ENCODE assay signal across 17 cellular contexts in genomic region chr13:25148005-25148798, GRCh38. TPM values are rescaled to one million over a fixed set of nuclear protein-coding genes. Genes with fewer than 3 reads are reported as not detected.
A peak's percentile ranks its signal among the peaks of the same experiment; 100 is the strongest.
DNase-seq lines count a peak whose midpoint lies in the region; ATAC-seq and TF ChIP-seq lines count a peak whose summit lies in the region.
"Had no signal": no experiment of that assay in that cellular context is flagged by ENCODE, and none has a peak within 500 bp of the region (broad histone marks: within the 10 kb centered on the region; RNA-seq: fewer than 3 reads in every experiment).

No MANE protein-coding gene starts in this region.

- intact Hi-C loops in prostate gland (cut with DNase I), result no loop called here

- peaks cover 4% of the 10 kb centered on the region for H3K36me3 Mint-ChIP-seq in brain

- peaks cover 0 to 4% (median 3%) of the 10 kb centered on the region in 5 experiments for H3K9me3 Mint-ChIP-seq in brain

- H3K9me3 ChIP-seq in prostate gland, result no peaks in the 10 kb centered on the region
- H3K9me3 ChIP-seq: ascending aorta, Peyer's patch, right atrium auricular region, tibial artery had no signal

- H3K27ac Mint-ChIP-seq in brain, result peak overlapping the region in 3 of 5 experiments; percentile 14 to 94 (median 88)
- H3K27ac Mint-ChIP-seq: neural progenitor cell had no signal

- no peak overlapping the region for H3K4me3 ChIP-seq in prostate gland
- H3K4me3 ChIP-seq: ascending aorta, neural progenitor cell, Peyer's patch, right atrium auricular region, tibial artery had no signal

- no peaks in the 10 kb centered on the region for H3K36me3 ChIP-seq in prostate gland
- H3K36me3 ChIP-seq: ascending aorta, neural progenitor cell, Peyer's patch, right atrium auricular region, tibial artery had no signal

- no peak for TF ChIP-seq CTCF in brain (conservative IDR thresholded peaks at IDR 0.05)
- no peak for TF ChIP-seq CTCF in prostate gland (IDR thresholded peaks at IDR 0.05)

- H3K4me1 Mint-ChIP-seq in brain, result peaks cover 49% of the 10 kb centered on the region

- no peak overlapping the region for H3K27ac ChIP-seq in prostate gland
- H3K27ac ChIP-seq: ascending aorta, neural progenitor cell, Peyer's patch, right atrium auricular region, tibial artery had no signal

- no peak overlapping the region for H3K4me3 Mint-ChIP-seq in brain
- H3K4me3 Mint-ChIP-seq: neural progenitor cell had no signal

- 87% methylated on average over 7 of the region's 7 CpGs for WGBS in prostate gland

- no peak for DNase-seq in prostate gland (ENCODE audit: low spot score)
- DNase-seq in hypothalamus (lab: John Stamatoyannopoulos, UW), result no peak
- DNase-seq: NCI-H2081 treated with DMSO at 0.1 percent for 48 hours, NCI-H748 treated with DMSO at 0.1 percent for 48 hours, Peyer's patch, tibial artery had no signal

- TF ChIP-seq POLR2A in prostate gland (IDR thresholded peaks at IDR 0.05), result no peak

- no peaks in the 10 kb centered on the region for H3K4me1 ChIP-seq in prostate gland (replicated peaks)
- H3K4me1 ChIP-seq: ascending aorta, Peyer's patch, right atrium auricular region, tibial artery had no signal

- ATAC-seq in GM18502 (IDR thresholded peaks at IDR 0.05; ENCODE audit: poor library complexity, unreplicated experiment) (peak; percentile 86), GM21390 (IDR thresholded peaks at IDR 0.05; ENCODE audit: unreplicated experiment) (peak; percentile 73), HG02981 (IDR thresholded peaks at IDR 0.05; ENCODE audit: unreplicated experiment) (peak; percentile 54), GM18861 (IDR thresholded peaks at IDR 0.05; ENCODE audit: unreplicated experiment) (no peak), HG03354 (IDR thresholded peaks at IDR 0.05; ENCODE audit: poor library complexity, severe bottlenecking, unreplicated experiment) (no peak)

- peaks cover 4% of the 10 kb centered on the region for H3K27me3 Mint-ChIP-seq in brain

- no peaks in the 10 kb centered on the region for H3K27me3 ChIP-seq in prostate gland (replicated peaks; ENCODE audit: insufficient read depth)
- H3K27me3 ChIP-seq: ascending aorta, neural progenitor cell, Peyer's patch, right atrium auricular region, tibial artery had no signal

RNA-seq across cellular contexts. Expression of gene AMER2, which starts 23.9 kb away (rescaled TPM):
- 18.8 TPM for polyA plus RNA-seq in brain (ENCODE audit: insufficient read depth, low read depth, low replicate concordance)
- under 1 TPM; 0.18 to 0.34 TPM for total RNA-seq in prostate gland
- total RNA-seq: ascending aorta, MCF 10A, Peyer's patch, right atrium auricular region had no signal
- polyA plus RNA-seq: esophagus had no signal

RNA-seq across cellular contexts. Expression of gene PABPC3, which starts 52.3 kb away (rescaled TPM):
- 0.12 TPM for polyA plus RNA-seq in brain (ENCODE audit: insufficient read depth, low read depth, low replicate concordance)
- total RNA-seq in prostate gland, result 1 to 10 TPM in 1 of 2 donors, under 1 TPM in 1; 0.09 to 4.5 TPM
- total RNA-seq: ascending aorta, right atrium auricular region had no signal

Comparison
In these comparisons a context has a peak if more than half of its experiments do, and no peak if none do; other contexts are left out.
1. ATAC-seq: peak in GM18502 (single experiment), GM21390 (single experiment) and HG02981 (single experiment); none in GM18861 (single experiment) and HG03354 (single experiment).